ENCODE assay signal across 13 cellular contexts in the genomic region with DNA sequence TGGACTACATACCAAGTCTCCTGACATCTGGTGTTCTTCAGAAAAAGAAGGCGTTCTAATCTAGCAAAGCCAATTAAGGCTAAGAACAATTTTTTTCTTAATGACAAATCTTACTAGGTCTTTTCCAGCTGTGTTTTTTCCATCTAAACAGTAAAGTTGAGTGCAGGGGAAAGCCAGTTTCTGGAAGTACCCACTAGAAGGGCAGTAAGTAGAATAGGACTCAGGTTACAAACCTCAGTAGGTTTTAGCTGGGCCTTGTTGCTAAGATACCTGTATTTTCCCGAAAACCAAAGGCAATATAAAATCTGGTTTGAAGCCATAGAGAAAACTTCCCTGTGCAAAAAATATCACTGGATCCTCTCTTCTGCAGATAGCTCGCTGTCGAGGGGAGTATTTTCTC.
DNase-seq lines count a peak whose midpoint lies in the region; ATAC-seq and TF ChIP-seq lines count a peak whose summit lies in the region.
"Had no signal": no experiment of that assay in that cellular context is flagged by ENCODE, and none has a peak within 500 bp of the region (broad histone marks: within the 10 kb centered on the region; RNA-seq: fewer than 3 reads in every experiment).

No MANE protein-coding gene starts in this region.

- no peaks in the 10 kb centered on the region for H3F3A ChIP-seq in SK-N-SH (replicated peaks; ENCODE audit: insufficient read depth)

- H3K9me3 Mint-ChIP-seq in activated naive CD4-positive, alpha-beta T cell treated with anti-CD3 and anti-CD28 coated beads for 36 hours = peaks cover 2% of the 10 kb centered on the region

- H3K27ac ChIP-seq in SK-N-SH (ENCODE audit: low read depth in 2 of 2, low read length in 1 of 2) = peak overlapping the region in 1 of 2 experiments; percentile 99; a peak in 2 of 4 replicates
- H3K27ac ChIP-seq in prostate gland = no peak overlapping the region
- H3K27ac ChIP-seq: KMS-11, thoracic aorta, VCaP had no signal

- no peak for TF ChIP-seq POLR2A in prostate gland (IDR thresholded peaks at IDR 0.05)

- no peaks in the 10 kb centered on the region for H3K9me3 ChIP-seq in SK-N-SH
- no peaks in the 10 kb centered on the region for H3K9me3 ChIP-seq in prostate gland
- H3K9me3 ChIP-seq: thoracic aorta had no signal

- ATAC-seq in GM18511 (IDR thresholded peaks at IDR 0.05; ENCODE audit: unreplicated experiment) = no peak

- no peak overlapping the region for H3K27ac Mint-ChIP-seq in activated naive CD4-positive, alpha-beta T cell treated with anti-CD3 and anti-CD28 coated beads for 36 hours

- H3K4me3 Mint-ChIP-seq in activated naive CD4-positive, alpha-beta T cell treated with anti-CD3 and anti-CD28 coated beads for 36 hours = no peak overlapping the region

- H3K4me1 Mint-ChIP-seq in activated naive CD4-positive, alpha-beta T cell treated with anti-CD3 and anti-CD28 coated beads for 36 hours (ENCODE audit: low read depth) = peaks cover 50% of the 10 kb centered on the region

- TF ChIP-seq RAD21 in SK-N-SH (IDR thresholded peaks at IDR 0.05; ENCODE audit: low read length) = no peak

- H3K4me1 ChIP-seq in SK-N-SH (ENCODE audit: control insufficient read depth in 1 of 2, insufficient read depth in 2 of 2, low read depth in 1 of 2, low read length in 1 of 2) (peaks cover 9 to 16% of the 10 kb centered on the region in 2 experiments; a peak in 3 of 4 replicates), prostate gland (replicated peaks) (no peaks in the 10 kb centered on the region)

- H3K9me2 ChIP-seq in SK-N-SH = no peaks in the 10 kb centered on the region

- intact Hi-C loops in activated naive CD4-positive, alpha-beta T cell treated with anti-CD3 and anti-CD28 coated beads for 36 hours (cut with micrococcal nuclease) = loop anchor here (5.0 kb wide), 2 partner anchors 133 to 198 kb away; no protein-coding TSS in a partner anchor
- intact Hi-C loops in prostate gland (cut with DNase I) = no loop called here

- H3K4me3 ChIP-seq in AG10803 (ENCODE audit: low read length) (no peak overlapping the region), SK-N-SH (ENCODE audit: low read depth in 2 of 2, low read length in 1 of 2) (no peak overlapping the region), prostate gland (no peak overlapping the region)
- H3K4me3 ChIP-seq: thoracic aorta had no signal

- POLR2A ChIA-PET in SK-N-SH (lab: Yijun Ruan, JAX) = interaction anchor here (0.6 kb wide), 1 partner anchor 447 kb away, joined by 3 read pairs; no protein-coding TSS in a partner anchor

- 67% methylated on average over 4 of the region's 4 CpGs for whole genome bisulfite sequencing in SK-N-SH (ENCODE audit: low lambda C conversion rate)
- WGBS in prostate gland = 51% methylated on average over 4 of the region's 4 CpGs

- TF ChIP-seq CTCF in AG10803 (conservative IDR thresholded peaks at IDR 0.05; ENCODE audit: low read length) (no peak), SK-N-SH (IDR thresholded peaks at IDR 0.05) (no peak), prostate gland (IDR thresholded peaks at IDR 0.05) (no peak)

- no peak overlapping the region for H3K9ac ChIP-seq in SK-N-SH
- H3K9ac ChIP-seq: KMS-11 had no signal

- CTCF ChIA-PET in SK-N-SH (lab: Yijun Ruan, JAX) = interaction anchor here (1.4 to 1.6 kb wide), 3 partner anchors 395 to 596 kb away, joined by 4 read pairs; no protein-coding TSS in a partner anchor
- CTCF ChIA-PET in activated naive CD4-positive, alpha-beta T cell treated with anti-CD3 and anti-CD28 coated beads for 36 hours (lab: Charles Lee) = no interaction called here

- H3K79me2 ChIP-seq in SK-N-SH (ENCODE audit: insufficient read depth) = no peaks in the 10 kb centered on the region

- DNase-seq in AG10803 (ENCODE audit: low read depth) = peak; percentile 20
- peak; percentile 9 for DNase-seq in HT1080 (ENCODE audit: low read depth)
- DNase-seq in SK-N-SH = peak; percentile 23
- DNase-seq in left kidney (ENCODE audit: low read depth, low spot score) = peak; percentile 68
- DNase-seq in SIG-M5 (lab: John Stamatoyannopoulos, UW) = no peak
- DNase-seq in activated naive CD4-positive, alpha-beta T cell treated with anti-CD3 and anti-CD28 coated beads for 36 hours = no peak
- no peak for DNase-seq in prostate gland (ENCODE audit: low spot score)
- DNase-seq: NCI-H1930; stimulated activated CD4-positive, alpha-beta T cell treated with anti-CD3 and anti-CD28 coated beads, Interleukin-1b, Interleukin-23, amount 100 ng/mL, for 48 hours had no signal

- H3K36me3 Mint-ChIP-seq in activated naive CD4-positive, alpha-beta T cell treated with anti-CD3 and anti-CD28 coated beads for 36 hours (ENCODE audit: low read depth) = no peaks in the 10 kb centered on the region

- TF ChIP-seq EP300 in SK-N-SH (IDR thresholded peaks at IDR 0.05; ENCODE audit: borderline replicate concordance in 1 of 2, low read depth in 1 of 2, low read length in 1 of 2) = no peak

- no peaks in the 10 kb centered on the region for H3K27me3 Mint-ChIP-seq in activated naive CD4-positive, alpha-beta T cell treated with anti-CD3 and anti-CD28 coated beads for 36 hours (ENCODE audit: low read depth)

- H3K4me2 ChIP-seq in SK-N-SH = no peak overlapping the region
- H3K4me2 ChIP-seq: KMS-11 had no signal

- no peak overlapping the region for H2AFZ ChIP-seq in SK-N-SH (ENCODE audit: low read depth)

- H3K27me3 ChIP-seq in SK-N-SH (ENCODE audit: insufficient read depth) (no peaks in the 10 kb centered on the region), prostate gland (replicated peaks; ENCODE audit: insufficient read depth) (no peaks in the 10 kb centered on the region)

- no peaks in the 10 kb centered on the region for H4K20me1 ChIP-seq in SK-N-SH (ENCODE audit: insufficient read depth)

- H3K36me3 ChIP-seq in SK-N-SH (replicated peaks in 1 of 2; ENCODE audit: control insufficient read depth in 1 of 2, insufficient read depth in 2 of 2, low read length in 1 of 2) (no peaks in the 10 kb centered on the region), prostate gland (no peaks in the 10 kb centered on the region)
- H3K36me3 ChIP-seq: thoracic aorta had no signal

TF ChIP-seq in SK-N-SH, 30 proteins besides CTCF, POLR2A, EP300 and RAD21:
- TF ChIP-seq NRF1 (IDR thresholded peaks at IDR 0.05; ENCODE audit: low read depth, low read length) (no peak), YY1 (IDR thresholded peaks at IDR 0.05; ENCODE audit: low read depth) (no peak), GATA2 (CRISPR knock-in tag; IDR thresholded peaks at IDR 0.05) (no peak), GABPA (IDR thresholded peaks at IDR 0.05; ENCODE audit: low read depth) (no peak), TCF12 (IDR thresholded peaks at IDR 0.05) (no peak), TEAD4 (IDR thresholded peaks at IDR 0.05; ENCODE audit: borderline replicate concordance, insufficient read depth) (no peak), TAF1 (IDR thresholded peaks at IDR 0.05; ENCODE audit: borderline replicate concordance, low read depth, low read length) (no peak), MXI1 (IDR thresholded peaks at IDR 0.05; ENCODE audit: low read depth, low read length) (no peak)
- TF ChIP-seq, protein P1, sequence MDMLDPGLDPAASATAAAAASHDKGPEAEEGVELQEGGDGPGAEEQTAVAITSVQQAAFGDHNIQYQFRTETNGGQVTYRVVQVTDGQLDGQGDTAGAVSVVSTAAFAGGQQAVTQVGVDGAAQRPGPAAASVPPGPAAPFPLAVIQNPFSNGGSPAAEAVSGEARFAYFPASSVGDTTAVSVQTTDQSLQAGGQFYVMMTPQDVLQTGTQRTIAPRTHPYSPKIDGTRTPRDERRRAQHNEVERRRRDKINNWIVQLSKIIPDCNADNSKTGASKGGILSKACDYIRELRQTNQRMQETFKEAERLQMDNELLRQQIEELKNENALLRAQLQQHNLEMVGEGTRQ (IDR thresholded peaks at IDR 0.05; ENCODE audit: borderline replicate concordance, low read depth, low read length) = no peak
TF ChIP-seq in SK-N-SH: peak in this region for 0.

Comparison
In these comparisons a context has a peak if more than half of its experiments do, and no peak if none do; other contexts are left out.
1. DNase-seq: peak in AG10803 (single experiment), HT1080 (single experiment), SK-N-SH (single experiment) and left kidney (single experiment); none in SIG-M5 (single experiment), activated naive CD4-positive, alpha-beta T cell treated with anti-CD3 and anti-CD28 coated beads for 36 hours (single experiment) and prostate gland (single experiment).